ENCODE assay signal across 8 cellular contexts in genomic region chr1:115828101-115829022, GRCh38. TPM values are rescaled to one million over a fixed set of nuclear protein-coding genes. Genes with fewer than 3 reads are reported as not detected.
A peak's percentile ranks its signal among the peaks of the same experiment; 100 is the strongest.
DNase-seq lines count a peak whose midpoint lies in the region; ATAC-seq, FAIRE-seq and TF ChIP-seq lines count a peak whose summit lies in the region.

No MANE protein-coding gene starts in this region.

- H3K4me1 ChIP-seq in astrocyte (ENCODE audit: insufficient read depth, low read length) (peaks cover 14% of the 10 kb centered on the region), iPS-18a (ENCODE audit: control insufficient read depth, low read depth, low read length) (peaks cover 14% of the 10 kb centered on the region)

- H3K27ac Mint-ChIP-seq in astrocyte (ENCODE audit: unreplicated experiment) = peak overlapping the region; percentile 10

- H3K27me3 Mint-ChIP-seq in astrocyte (ENCODE audit: low read depth, unreplicated experiment) = no peaks in the 10 kb centered on the region

- no peaks in the 10 kb centered on the region for H3K79me2 ChIP-seq in astrocyte (ENCODE audit: insufficient read depth, low read length)

- peak overlapping the region; percentile 52 for H3K9ac ChIP-seq in astrocyte (ENCODE audit: low read length)
- H3K9ac ChIP-seq in iPS-18a (ENCODE audit: low read length) = peak overlapping the region; percentile 41

- peak overlapping the region; percentile 86 for H3K4me2 ChIP-seq in astrocyte (ENCODE audit: low read length)

- H3K4me3 Mint-ChIP-seq in astrocyte (ENCODE audit: unreplicated experiment) = peak overlapping the region; percentile 63

- FAIRE-seq in astrocyte (lab: Jason Lieb, UNC) = no peak

- no peak overlapping the region for H3K27ac ChIP-seq in astrocyte (ENCODE audit: low read depth, low read length)
- H3K27ac ChIP-seq in iPS-18a (ENCODE audit: low read length) = no peak overlapping the region

- peak; percentile 39 for DNase-seq in activated CD4-positive, alpha-beta T cell treated with anti-CD3 and anti-CD28 coated beads for 48 hours
- no peak for DNase-seq in activated CD4-positive, alpha-beta T cell treated with anti-CD3 and anti-CD28 coated beads for 4 hours
- DNase-seq in astrocyte (ENCODE audit: low read depth) = no peak
- peak; percentile 16 for DNase-seq in skeletal muscle cell (ENCODE audit: low read depth)
- DNase-seq in NAMALWA (ENCODE audit: low spot score) = no peak
- no peak for DNase-seq in mucosa of gallbladder (ENCODE audit: low spot score)

- H3K9me3 Mint-ChIP-seq in astrocyte (ENCODE audit: unreplicated experiment) = no peaks in the 10 kb centered on the region

- H3K36me3 Mint-ChIP-seq in astrocyte (ENCODE audit: low read depth, unreplicated experiment) = no peaks in the 10 kb centered on the region

- H3K9me3 ChIP-seq in astrocyte (ENCODE audit: insufficient read depth, low read depth, low read length) (no peaks in the 10 kb centered on the region), iPS-18a (ENCODE audit: control insufficient read depth, low read depth, low read length) (no peaks in the 10 kb centered on the region)

- no peak for TF ChIP-seq CTCF in astrocyte (IDR thresholded peaks at IDR 0.05; ENCODE audit: insufficient read depth, low read depth, low read length)

- no peak for ATAC-seq in HG02938 (IDR thresholded peaks at IDR 0.05; ENCODE audit: unreplicated experiment)

- no peaks in the 10 kb centered on the region for H3K36me3 ChIP-seq in astrocyte (ENCODE audit: insufficient read depth, low read length)
- H3K36me3 ChIP-seq in iPS-18a (ENCODE audit: control insufficient read depth, low read depth, low read length) = no peaks in the 10 kb centered on the region

- peaks cover 18% of the 10 kb centered on the region for H3K4me1 Mint-ChIP-seq in astrocyte (ENCODE audit: low read depth, unreplicated experiment)

- peaks cover 29% of the 10 kb centered on the region for H3K27me3 ChIP-seq in astrocyte (ENCODE audit: insufficient read depth, low read length)
- H3K27me3 ChIP-seq in iPS-18a (ENCODE audit: control insufficient read depth, insufficient read depth, low read length) = peaks cover 22% of the 10 kb centered on the region

- H3K4me3 ChIP-seq in astrocyte (ENCODE audit: insufficient read depth, low read depth, low read length) = peak overlapping the region; percentile 53
- H3K4me3 ChIP-seq in iPS-18a (ENCODE audit: low read length) = peak overlapping the region; percentile 85
- peak overlapping the region; percentile 37 for H3K4me3 ChIP-seq in skeletal muscle cell (ENCODE audit: low read depth, low read length)

- no peaks in the 10 kb centered on the region for H4K20me1 ChIP-seq in astrocyte (ENCODE audit: insufficient read depth, low read length)

- peak overlapping the region; percentile 87 for H2AFZ ChIP-seq in astrocyte (ENCODE audit: low read depth, low read length)

RNA-seq across cellular contexts. Expression of gene NHLH2, which starts 12.6 kb away (rescaled TPM):
- 0.18 TPM in 1 of 2 replicates, not detected in the other for total RNA-seq in astrocyte
- not detected for total RNA-seq in mucosa of gallbladder

RNA-seq across cellular contexts. Expression of gene CASQ2, which starts 59.8 kb away (rescaled TPM):
- total RNA-seq in astrocyte (0.11 TPM in 1 of 2 replicates, not detected in the other), mucosa of gallbladder (3.9 TPM)

Comparison
In these comparisons a context has a peak if more than half of its experiments do, and no peak if none do; other contexts are left out.
1. DNase-seq: peak in activated CD4-positive, alpha-beta T cell treated with anti-CD3 and anti-CD28 coated beads for 48 hours (single experiment) and skeletal muscle cell (single experiment); none in activated CD4-positive, alpha-beta T cell treated with anti-CD3 and anti-CD28 coated beads for 4 hours (0 of 2), astrocyte (single experiment), NAMALWA (single experiment) and mucosa of gallbladder (single experiment).
2. Peak in every context shown above with its lines, with median percentiles within 50 percentile points of each other: H3K4me3 ChIP-seq.